ENCODE assay signal across 1 cellular context in genomic region chr11:71108013-71108865, GRCh38.
A peak's percentile ranks its signal among the peaks of the same experiment; 100 is the strongest.
TF ChIP-seq lines count a peak whose summit lies in the region.

No MANE protein-coding gene starts in this region.

TF ChIP-seq in HepG2, 621 proteins besides CTCF, POLR2A, EP300 and RAD21 (continued from another document):
- no peak for TF ChIP-seq HDAC1 (CRISPR knock-in tag; IDR thresholded peaks at IDR 0.05)
- TF ChIP-seq AGO2 (optimal IDR thresholded peaks at IDR 0.05; ENCODE audit: low read depth, low read length): peak; percentile 48
